In the genomic region with DNA sequence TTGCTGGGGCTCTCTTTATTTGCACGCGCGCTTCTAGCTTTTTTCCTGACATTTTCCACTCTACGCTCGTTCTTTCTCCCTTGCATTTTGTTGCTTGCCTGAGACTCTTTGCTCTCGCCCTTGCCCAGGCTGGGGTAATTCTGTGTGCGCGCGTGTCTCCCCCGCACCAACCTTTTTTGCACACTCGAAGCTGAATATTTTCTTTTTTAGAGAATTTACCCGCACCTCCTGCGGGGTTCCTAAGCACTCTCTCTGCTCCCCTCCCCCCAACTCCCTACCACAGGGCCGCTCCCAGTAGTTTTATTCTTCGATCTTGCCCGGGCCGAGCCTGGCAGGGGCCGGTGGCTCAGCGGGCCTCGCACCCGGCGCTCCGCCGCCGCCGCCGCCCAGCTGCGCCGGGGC, we compare ENCODE assay signal across 1 cellular context.
TF ChIP-seq lines count a peak whose summit lies in the region.

No MANE protein-coding gene starts in this region.

TF ChIP-seq in K562, 482 proteins besides CTCF, POLR2A, EP300 and RAD21:
- TF ChIP-seq CBX2 (IDR thresholded peaks at IDR 0.05; ENCODE audit: insufficient read depth, low read length, poor library complexity, severe bottlenecking) (no peak), FOXJ2 (tag; IDR thresholded peaks at IDR 0.05) (no peak), ZNF717 (CRISPR knock-in tag; IDR thresholded peaks at IDR 0.05) (no peak), RBM25 (IDR thresholded peaks at IDR 0.05; ENCODE audit: low read depth, low read length, severe bottlenecking) (no peak), KLF6 (CRISPR knock-in tag; IDR thresholded peaks at IDR 0.05; ENCODE audit: borderline replicate concordance) (no peak), PYGO2 (tag; IDR thresholded peaks at IDR 0.05) (no peak), TAF1 (IDR thresholded peaks at IDR 0.05; ENCODE audit: control insufficient read depth, extremely low read depth, insufficient read depth, low read length, severe bottlenecking) (no peak), ELF4 (CRISPR knock-in tag; IDR thresholded peaks at IDR 0.05) (no peak), GABPA (tag; conservative IDR thresholded peaks at IDR 0.05; ENCODE audit: low read depth) (no peak), SAP30 (IDR thresholded peaks at IDR 0.05; ENCODE audit: borderline replicate concordance, insufficient read depth, low read depth, low read length, poor library complexity, severe bottlenecking) (no peak)
- TF ChIP-seq, protein P1, sequence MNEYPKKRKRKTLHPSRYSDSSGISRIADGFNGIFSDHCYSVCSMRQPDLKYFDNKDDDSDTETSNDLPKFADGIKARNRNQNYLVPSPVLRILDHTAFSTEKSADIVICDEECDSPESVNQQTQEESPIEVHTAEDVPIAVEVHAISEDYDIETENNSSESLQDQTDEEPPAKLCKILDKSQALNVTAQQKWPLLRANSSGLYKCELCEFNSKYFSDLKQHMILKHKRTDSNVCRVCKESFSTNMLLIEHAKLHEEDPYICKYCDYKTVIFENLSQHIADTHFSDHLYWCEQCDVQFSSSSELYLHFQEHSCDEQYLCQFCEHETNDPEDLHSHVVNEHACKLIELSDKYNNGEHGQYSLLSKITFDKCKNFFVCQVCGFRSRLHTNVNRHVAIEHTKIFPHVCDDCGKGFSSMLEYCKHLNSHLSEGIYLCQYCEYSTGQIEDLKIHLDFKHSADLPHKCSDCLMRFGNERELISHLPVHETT (CRISPR knock-in tag; conservative IDR thresholded peaks at IDR 0.05 in 1 of 2, IDR thresholded peaks at IDR 0.05 in 1 of 2): no peak
